1 cellular context compared by ENCODE assay signal in genomic region chr7:101402081-101402779, GRCh38.
TF ChIP-seq lines count a peak whose summit lies in the region.

No MANE protein-coding gene starts in this region.

TF ChIP-seq in GM23338, 12 proteins besides CTCF, POLR2A, EP300 and RAD21 (continued from another document):
- 0 out of 2 replicates have a peak, but pooled peaks have one; percentile 22 for TF ChIP-seq ZNF462 (CRISPR knock-in tag; IDR thresholded peaks at IDR 0.05)
- TF ChIP-seq POLR2AphosphoS5 (IDR thresholded peaks at IDR 0.05; ENCODE audit: low read depth): no peak
- TF ChIP-seq ETS1 (IDR thresholded peaks at IDR 0.05): peak; percentile 44; the same call in 1 of the 2 replicates
- no peak for TF ChIP-seq STAT1 (IDR thresholded peaks at IDR 0.05; ENCODE audit: unreplicated experiment)
- no peak for TF ChIP-seq ZNF114 (CRISPR knock-in tag; IDR thresholded peaks at IDR 0.05)
- no peak for TF ChIP-seq JUNB (IDR thresholded peaks at IDR 0.05; ENCODE audit: unreplicated experiment)
- no peak for TF ChIP-seq EZH2phosphoT487 (IDR thresholded peaks at IDR 0.05; ENCODE audit: unreplicated experiment)
TF ChIP-seq in GM23338: peak in this region for 2.
